8 cellular contexts compared by ENCODE assay signal in genomic region chr3:43620953-43621405, GRCh38. TPM values are rescaled to one million over a fixed set of nuclear protein-coding genes. Genes with fewer than 3 reads are reported as not detected.
A peak's percentile ranks its signal among the peaks of the same experiment; 100 is the strongest.
DNase-seq lines count a peak whose midpoint lies in the region; ATAC-seq, FAIRE-seq and TF ChIP-seq lines count a peak whose summit lies in the region.

No MANE protein-coding gene starts in this region.

- CTCF ChIA-PET in Caco-2 (lab: Charles Lee) = interaction anchor here (1.3 kb wide), 1 partner anchor 69 kb away, joined by 4 read pairs; the partner anchor contains the start of gene ABHD5
- CTCF ChIA-PET in H1 (lab: Charles Lee; ENCODE audit: partially characterized antibody) = no interaction called here

- H3K4me1 Mint-ChIP-seq in Caco-2 (ENCODE audit: low read depth, unreplicated experiment) = no peaks in the 10 kb centered on the region
- peaks cover 10 to 13% of the 10 kb centered on the region in 2 donors for H3K4me1 Mint-ChIP-seq in natural killer cell treated with Interleukin-12 subunit alpha and Interleukin-12 subunit beta and Interleukin-15 and Interleukin-18, amount 100 ng/mL, for 72 hours (ENCODE audit: low read depth in 2 of 2)

- H3K27ac Mint-ChIP-seq in Caco-2 (ENCODE audit: unreplicated experiment) = peak overlapping the region; percentile 76
- peak overlapping the region; percentile 22 to 40 for H3K27ac Mint-ChIP-seq in natural killer cell treated with Interleukin-12 subunit alpha and Interleukin-12 subunit beta and Interleukin-15 and Interleukin-18, amount 100 ng/mL, for 72 hours

- TF ChIP-seq RAD21 in H1 (IDR thresholded peaks at IDR 0.05 in 1 of 2, conservative IDR thresholded peaks at IDR 0.05 in 1 of 2; ENCODE audit: low read depth in 2 of 2, low read length in 2 of 2) = no peak

- no peak for ATAC-seq in natural killer cell treated with Interleukin-12 subunit alpha and Interleukin-12 subunit beta and Interleukin-15 and Interleukin-18, amount 100 ng/mL, for 72 hours
- ATAC-seq in HG02623 (IDR thresholded peaks at IDR 0.05; ENCODE audit: unreplicated experiment) = no peak

- intact Hi-C loops in Caco-2 (cut with micrococcal nuclease; ENCODE audit: unreplicated experiment) = loop anchor here (10.0 kb wide), 1 partner anchor 134 kb away; no protein-coding TSS in a partner anchor

- DNase-seq in Caco-2 = no peak
- DNase-seq in H1 (ENCODE audit: low read depth in 1 of 2, low spot score in 2 of 2) = no peak
- DNase-seq in natural killer cell treated with Interleukin-12 subunit alpha and Interleukin-12 subunit beta and Interleukin-15 and Interleukin-18, amount 100 ng/mL, for 72 hours (ENCODE audit: low spot score) = no peak
- DNase-seq in NK-92 (lab: John Stamatoyannopoulos, UW; ENCODE audit: unreplicated experiment) = no peak
- no peak for DNase-seq in activated CD4-positive, CD25-positive, alpha-beta regulatory T cell treated with anti-CD3 and anti-CD28 coated beads, Interleukin-2, amount 50 U/mL, for 72 hours
- no peak for DNase-seq in stimulated activated CD4-positive, alpha-beta T cell treated with anti-CD3 and anti-CD28 coated beads, Interleukin-12 subunit alpha, Interleukin-12 subunit beta, amount 100 ng/mL, for 4 hours

- H3K4me2 ChIP-seq in OCI-LY1 (ENCODE audit: low read length) (peak overlapping the region; percentile 74), H1 (ENCODE audit: insufficient read depth in 1 of 2, low read depth in 2 of 2, low read length in 2 of 2) (peak overlapping the region; percentile 65 to 80)

- peaks cover 8% of the 10 kb centered on the region; the same call in 1 of the 2 replicates for H3K23me2 ChIP-seq in H1 (ENCODE audit: low read depth, low read length)

- no peak overlapping the region for H2BK120ac ChIP-seq in H1 (replicated peaks; ENCODE audit: low read depth, low read length)

- no peak for TF ChIP-seq EP300 in H1 (IDR thresholded peaks at IDR 0.05; ENCODE audit: borderline replicate concordance in 1 of 2, low read depth in 2 of 2, low read length in 2 of 2)

- H3K56ac ChIP-seq in H1 (replicated peaks; ENCODE audit: insufficient read length, low read depth, low read length) = peak overlapping the region; percentile 66

- no peak overlapping the region for H3K4ac ChIP-seq in H1 (replicated peaks; ENCODE audit: insufficient read length, low read depth, low read length)

- H2BK12ac ChIP-seq in H1 (ENCODE audit: low read depth, low read length) = no peak overlapping the region; the same call in 1 of the 2 replicates

- peak overlapping the region; percentile 80 for H3K4me3 ChIP-seq in Caco-2 (ENCODE audit: low read depth, low read length)
- peak overlapping the region; percentile 68 for H3K4me3 ChIP-seq in OCI-LY1 (ENCODE audit: low read depth, low read length, poor library complexity, severe bottlenecking)
- H3K4me3 ChIP-seq in H1 (ENCODE audit: extremely low read depth in 1 of 4, insufficient read depth in 2 of 4, low read depth in 3 of 4, low read length in 4 of 4) = peak overlapping the region; percentile 66 to 97 (median 83)

- H2BK15ac ChIP-seq in H1 (ENCODE audit: low read length) = no peak overlapping the region

- H3K36me3 Mint-ChIP-seq in Caco-2 (ENCODE audit: insufficient read depth, unreplicated experiment) = no peaks in the 10 kb centered on the region
- H3K36me3 Mint-ChIP-seq in natural killer cell treated with Interleukin-12 subunit alpha and Interleukin-12 subunit beta and Interleukin-15 and Interleukin-18, amount 100 ng/mL, for 72 hours = no peaks in the 10 kb centered on the region

- no peaks in the 10 kb centered on the region for H3K4me1 ChIP-seq in Caco-2
- peaks cover 11% of the 10 kb centered on the region for H3K4me1 ChIP-seq in OCI-LY1 (ENCODE audit: insufficient read depth, low read length, severe bottlenecking)
- H3K4me1 ChIP-seq in H1 (replicated peaks in 1 of 4; ENCODE audit: control insufficient read depth in 3 of 4, insufficient read depth in 4 of 4, low read length in 3 of 4) = peaks cover 0 to 3% (median 1%) of the 10 kb centered on the region in 4 experiments; a peak in 2 of 7 replicates

- 0 out of 2 replicates have a peak overlapping the region, but pooled peaks have one; percentile 27 for H3K18ac ChIP-seq in H1 (ENCODE audit: extremely low read depth, low read length)

- no peaks in the 10 kb centered on the region for H3K9me2 ChIP-seq in OCI-LY1 (ENCODE audit: low read depth, low read length)

- H4K20me1 ChIP-seq in OCI-LY1 (ENCODE audit: insufficient read depth, low read length) (no peaks in the 10 kb centered on the region), H1 (replicated peaks in 1 of 2; ENCODE audit: control insufficient read depth in 1 of 2, insufficient read depth in 2 of 2, low read length in 2 of 2) (no peaks in the 10 kb centered on the region)

- H2BK20ac ChIP-seq in H1 (ENCODE audit: low read length) = no peak overlapping the region

- H3K4me3 Mint-ChIP-seq in Caco-2 (ENCODE audit: unreplicated experiment) = peak overlapping the region; percentile 95
- peak overlapping the region; percentile 92 for H3K4me3 Mint-ChIP-seq in natural killer cell treated with Interleukin-12 subunit alpha and Interleukin-12 subunit beta and Interleukin-15 and Interleukin-18, amount 100 ng/mL, for 72 hours

- no peak overlapping the region for H4K5ac ChIP-seq in H1 (ENCODE audit: insufficient read length, low read depth, low read length)

- TF ChIP-seq CTCF in Caco-2 (IDR thresholded peaks at IDR 0.05; ENCODE audit: insufficient read depth in 1 of 2, low read depth in 1 of 2, low read length in 1 of 2, severe bottlenecking in 1 of 2, unreplicated experiment in 1 of 2) (no peak), OCI-LY1 (IDR thresholded peaks at IDR 0.05; ENCODE audit: low read length) (no peak), H1 (IDR thresholded peaks at IDR 0.05; ENCODE audit: control extremely low read depth in 1 of 3, insufficient read depth in 1 of 3, low read depth in 1 of 3, low read length in 3 of 3) (no peak)

- FAIRE-seq in H1 (lab: Jason Lieb, UNC) = no peak

- H3K27me3 Mint-ChIP-seq in Caco-2 (ENCODE audit: insufficient read depth, unreplicated experiment) = no peaks in the 10 kb centered on the region
- peaks cover 0 to 2% of the 10 kb centered on the region in 2 donors for H3K27me3 Mint-ChIP-seq in natural killer cell treated with Interleukin-12 subunit alpha and Interleukin-12 subunit beta and Interleukin-15 and Interleukin-18, amount 100 ng/mL, for 72 hours

- H2BK5ac ChIP-seq in H1 (ENCODE audit: low read depth, low read length) = no peak overlapping the region

- H4K8ac ChIP-seq in H1 (ENCODE audit: extremely low read depth, insufficient read depth, low read length) = peak overlapping the region; percentile 88; the same call in 1 of the 2 replicates

- no peaks in the 10 kb centered on the region for H3K9me3 Mint-ChIP-seq in Caco-2 (ENCODE audit: unreplicated experiment)
- H3K9me3 Mint-ChIP-seq in natural killer cell treated with Interleukin-12 subunit alpha and Interleukin-12 subunit beta and Interleukin-15 and Interleukin-18, amount 100 ng/mL, for 72 hours = no peaks in the 10 kb centered on the region

- H3K36me3 ChIP-seq in Caco-2 (ENCODE audit: control insufficient read depth, insufficient read depth, low read length) (no peaks in the 10 kb centered on the region), OCI-LY1 (ENCODE audit: insufficient read depth, low read length) (no peaks in the 10 kb centered on the region), H1 (ENCODE audit: control insufficient read depth in 2 of 4, insufficient read depth in 4 of 4, low read length in 3 of 4) (no peaks in the 10 kb centered on the region)

- H3K27me3 ChIP-seq in Caco-2 (replicated peaks; ENCODE audit: control insufficient read depth, insufficient read depth, low read length) = no peaks in the 10 kb centered on the region
- H3K27me3 ChIP-seq in OCI-LY1 (ENCODE audit: insufficient read depth, low read length) = no peaks in the 10 kb centered on the region
- H3K27me3 ChIP-seq in H1 (replicated peaks in 1 of 4; ENCODE audit: control insufficient read depth in 3 of 4, extremely low read depth in 1 of 4, insufficient read depth in 3 of 4, low read length in 3 of 4) = no peaks in the 10 kb centered on the region

- WGBS in H1 (ENCODE audit: extremely low coverage in 1 of 2, insufficient coverage in 1 of 2, insufficient read length in 1 of 2, insufficient replicate concordance in 2 of 2, low coverage in 1 of 2, low lambda C conversion rate in 2 of 2, missing lambda C conversion rate in 1 of 2), 2 experiments = 28% methylated on average over 9 of the region's 9 CpGs; no CpG with 5 or more reads in 1 of the 2 experiments

- peaks cover 9% of the 10 kb centered on the region for H3K79me1 ChIP-seq in H1 (ENCODE audit: low read depth, low read length)

- H3F3A ChIP-seq in OCI-LY1 (ENCODE audit: insufficient read depth, low read length) = no peaks in the 10 kb centered on the region

- no peak overlapping the region for H3K23ac ChIP-seq in H1 (ENCODE audit: insufficient read length)

- H3K9ac ChIP-seq in OCI-LY1 (ENCODE audit: low read length) (no peak overlapping the region; the same call in 1 of the 2 replicates), H1 (replicated peaks in 1 of 4; ENCODE audit: extremely low read depth in 1 of 4, low read depth in 3 of 4, low read length in 3 of 4) (peak overlapping the region; percentile 75 to 99 (median 80))

- H3K9me3 ChIP-seq in Caco-2 = no peaks in the 10 kb centered on the region
- no peaks in the 10 kb centered on the region for H3K9me3 ChIP-seq in OCI-LY1 (ENCODE audit: low read length)
- H3K9me3 ChIP-seq in H1 (ENCODE audit: insufficient read depth in 2 of 2, low read depth in 1 of 2, low read length in 1 of 2) = no peaks in the 10 kb centered on the region

- POLR2A ChIA-PET in Caco-2 (lab: Charles Lee) (no interaction called here), H1 (lab: Charles Lee; ENCODE audit: partially characterized antibody) (no interaction called here)

- H3K27ac ChIP-seq in OCI-LY1 (ENCODE audit: low read depth, low read length, poor library complexity, severe bottlenecking) (no peak overlapping the region), H1 (ENCODE audit: low read depth, low read length) (peak overlapping the region; percentile 72; the same call in 1 of the 2 replicates)

- no peak for TF ChIP-seq POLR2A in H1 (IDR thresholded peaks at IDR 0.05; ENCODE audit: control extremely low read depth in 1 of 2, low read depth in 2 of 2, low read length in 2 of 2)

- H3K79me2 ChIP-seq in OCI-LY1 (ENCODE audit: insufficient read depth, low read length) (no peaks in the 10 kb centered on the region), H1 (ENCODE audit: control insufficient read depth in 1 of 2, insufficient read depth in 2 of 2, low read length in 2 of 2) (peaks cover 0 to 48% of the 10 kb centered on the region in 2 experiments; a peak in 2 of 4 replicates)

- no peak overlapping the region for H4K91ac ChIP-seq in H1 (replicated peaks; ENCODE audit: insufficient read length, low read length)

- H2AK5ac ChIP-seq in H1 (ENCODE audit: low read depth, low read length) = no peak overlapping the region

- TSS peak; percentile 38 for BruUV-seq in Caco-2 (replicated peaks; lab: Mats Ljungman, UMichigan)

- H3K14ac ChIP-seq in H1 (ENCODE audit: insufficient read length) = no peak overlapping the region

- no peak overlapping the region for H2AFZ ChIP-seq in OCI-LY1 (ENCODE audit: low read length)
- H2AFZ ChIP-seq in H1 (ENCODE audit: low read length) = no peak overlapping the region

RNA-seq across cellular contexts. Expression of gene ANO10, which starts 0.8 kb away (rescaled TPM):
- 24.1 and 27.6 TPM in 2 replicates for total RNA-seq in Caco-2 (2022)
- total RNA-seq in H1 (2021; fragmentation: NEBNext Ultra II Directional; extraction: Animal tissue kit (Norgen Biotek cat#: 25700)) = 53.2 and 53.6 TPM in 2 replicates
- polyA plus RNA-seq in H1 (2011; rRNA removed) = 23.2 and 38.0 TPM in 2 replicates
- 26.8 TPM for polyA plus RNA-seq in H1 (2011; cell fraction: cytosol; rRNA removed)
- 23.6 TPM for polyA plus RNA-seq in H1 (2011; cell fraction: nucleus; rRNA removed)
- 33.2 to 39.5 TPM (median 36.4 TPM) in 4 replicates for polyA plus RNA-seq in H1 (2012, experiment 1 of 2)
- polyA plus RNA-seq in H1 (2012, experiment 2 of 2) = 19.9 TPM
- polyA plus RNA-seq in H1 (2013, experiment 1 of 2) = 45.3 TPM
- 44.9 TPM for polyA plus RNA-seq in H1 (2013, experiment 2 of 2)
- 61.6 and 95.4 TPM in 2 replicates for polyA minus RNA-seq in H1 (2011; rRNA and poly(A)+ RNA removed)
- polyA minus RNA-seq in H1 (2011; cell fraction: cytosol; rRNA and poly(A)+ RNA removed) = 25.0 TPM
- 63.2 TPM for polyA minus RNA-seq in H1 (2011; cell fraction: nucleus; rRNA and poly(A)+ RNA removed)
- total RNA-seq in natural killer cell treated with Interleukin-12 subunit alpha and Interleukin-12 subunit beta and Interleukin-15 and Interleukin-18, amount 100 ng/mL, for 72 hours = 10 to 100 TPM; 11.8 to 15.4 TPM
